10 cellular contexts compared by ENCODE assay signal in the genomic region with DNA sequence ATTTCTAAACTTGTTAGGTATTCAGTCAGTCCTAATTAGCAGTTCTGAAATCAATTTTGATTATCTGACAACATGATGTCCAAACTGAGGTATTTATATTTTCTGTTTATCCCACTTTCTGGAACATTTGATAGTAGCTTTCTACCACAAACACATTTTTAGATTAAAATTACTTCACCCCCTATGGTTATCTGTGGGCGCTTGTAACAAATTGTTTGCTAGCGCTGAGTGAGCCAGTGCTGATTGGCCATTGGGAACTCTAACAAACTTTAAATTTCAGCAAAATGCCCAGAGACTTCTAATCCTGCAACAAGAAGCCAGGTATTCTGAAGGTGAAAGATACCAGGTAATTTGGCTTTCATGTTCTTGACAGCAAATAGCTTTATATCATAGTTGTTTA. TPM values are rescaled to one million over a fixed set of nuclear protein-coding genes. Genes with fewer than 3 reads are reported as not detected.
"Had no signal": no experiment of that assay in that cellular context is flagged by ENCODE, and none has a peak within 500 bp of the region (broad histone marks: within the 10 kb centered on the region; RNA-seq: fewer than 3 reads in every experiment).

A gene with protein sequence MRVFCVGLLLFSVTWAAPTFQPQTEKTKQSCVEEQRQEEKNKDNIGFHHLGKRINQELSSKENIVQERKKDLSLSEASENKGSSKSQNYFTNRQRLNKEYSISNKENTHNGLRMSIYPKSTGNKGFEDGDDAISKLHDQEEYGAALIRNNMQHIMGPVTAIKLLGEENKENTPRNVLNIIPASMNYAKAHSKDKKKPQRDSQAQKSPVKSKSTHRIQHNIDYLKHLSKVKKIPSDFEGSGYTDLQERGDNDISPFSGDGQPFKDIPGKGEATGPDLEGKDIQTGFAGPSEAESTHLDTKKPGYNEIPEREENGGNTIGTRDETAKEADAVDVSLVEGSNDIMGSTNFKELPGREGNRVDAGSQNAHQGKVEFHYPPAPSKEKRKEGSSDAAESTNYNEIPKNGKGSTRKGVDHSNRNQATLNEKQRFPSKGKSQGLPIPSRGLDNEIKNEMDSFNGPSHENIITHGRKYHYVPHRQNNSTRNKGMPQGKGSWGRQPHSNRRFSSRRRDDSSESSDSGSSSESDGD (plus strand): TSS at position 301 of the 400 bp plus-strand sequence. CDS start 1,746 bp downstream, outside the sequence.

- H3K9ac ChIP-seq: GM23248 had no signal

- H3K4me2 ChIP-seq: GM23338 had no signal

- H3K9me3 Mint-ChIP-seq: GM23338, H9, HFFc6 had no signal

- H3K4me3 ChIP-seq: GM23248, GM23338, HAP-1 had no signal

- H3K4me3 Mint-ChIP-seq: GM23338, H9, HFFc6 had no signal

- H3K27ac ChIP-seq: GM23248 had no signal

- H3K36me3 ChIP-seq: HAP-1 had no signal

- H3K27ac Mint-ChIP-seq: GM23338, H9, HFFc6 had no signal

- H2AFZ ChIP-seq: GM23248, GM23338 had no signal

- H3K9me3 ChIP-seq: HAP-1 had no signal

- DNase-seq: GM23248, GOT3, H7, H9, HCEC 1CT, HFFc6 had no signal

- H3K4me1 ChIP-seq: HAP-1 had no signal

RNA-seq across cellular contexts. Expression of the gene that starts here (rescaled TPM):
- total RNA-seq: GM23248, GM23338, H1, H4, H7, H9, HFFc6 had no signal
- polyA plus RNA-seq: GM23248, GM23338, H1 had no signal
